In genomic region chr3:9204253-9205005, GRCh38 we compare ENCODE assay signal across 15 cellular contexts. TPM values are rescaled to one million over a fixed set of nuclear protein-coding genes. Genes with fewer than 3 reads are reported as not detected.
DNase-seq lines count a peak whose midpoint lies in the region.
"Had no signal": no experiment of that assay in that cellular context is flagged by ENCODE, and none has a peak within 500 bp of the region (broad histone marks: within the 10 kb centered on the region; RNA-seq: fewer than 3 reads in every experiment).

No MANE protein-coding gene starts in this region.

- no peak overlapping the region for H2BK12ac ChIP-seq in neuronal stem cell (ENCODE audit: low read length)

- no peak overlapping the region for H2BK120ac ChIP-seq in neuronal stem cell (ENCODE audit: low read depth, low read length)

- peak overlapping the region; percentile 79 for H3K27ac ChIP-seq in neuronal stem cell (replicated peaks; ENCODE audit: low read length)
- H3K27ac ChIP-seq: HL-60 had no signal

- peaks cover 25 to 65% of the 10 kb centered on the region in 2 donors for H3K4me1 ChIP-seq in neuronal stem cell (ENCODE audit: control insufficient read depth in 2 of 2, insufficient read depth in 1 of 2, low read depth in 1 of 2, low read length in 2 of 2)

- H4K8ac ChIP-seq in neuronal stem cell (ENCODE audit: low read depth, low read length) = no peak overlapping the region

- no peak overlapping the region for H3K4ac ChIP-seq in neuronal stem cell (ENCODE audit: low read length)

- DNase-seq in Ammon's horn (ENCODE audit: low spot score) (peak; percentile 85), SK-N-DZ (ENCODE audit: low spot score) (peak; percentile 85), hippocampal formation (lab: John Stamatoyannopoulos, UW) (peak; percentile 63 to 64), neuronal stem cell (ENCODE audit: low spot score) (peak; percentile 65), NCI-H146 treated with DMSO at 0.1 percent for 48 hours (lab: John Stamatoyannopoulos, UW; ENCODE audit: unreplicated experiment) (no peak), AML-193 (lab: John Stamatoyannopoulos, UW) (no peak), DMS 273 (lab: John Stamatoyannopoulos, UW; ENCODE audit: unreplicated experiment) (no peak), SW480 (ENCODE audit: low spot score) (no peak)
- DNase-seq: activated CD4-positive, alpha-beta T cell treated with anti-CD3 and anti-CD28 coated beads, Interleukin-2, amount 10 ng/mL, durations not matched to agents 24 days and 14 days; activated T-cell treated with anti-CD3 and anti-CD28 coated beads, Interleukin-2, amount 50 U/mL, for 48 hours; effector CD4-positive, alpha-beta T cell; NCI-H2029; Right ventricle myocardium superior; T-helper 9 cell had no signal

- no peaks in the 10 kb centered on the region for H3K27me3 ChIP-seq in neuronal stem cell (ENCODE audit: control insufficient read depth in 3 of 3, insufficient read depth in 3 of 3, low read depth in 1 of 3, low read length in 3 of 3)

- H3K14ac ChIP-seq in neuronal stem cell (ENCODE audit: low read length) = no peak overlapping the region

- H3K9ac ChIP-seq in neuronal stem cell (ENCODE audit: low read depth, low read length, poor library complexity) = no peak overlapping the region

- no peak overlapping the region for H2BK15ac ChIP-seq in neuronal stem cell (ENCODE audit: low read length)

- H3K4me3 ChIP-seq in neuronal stem cell (ENCODE audit: low read length in 2 of 2) = peak overlapping the region in 1 of 2 donors; percentile 35

- H2AFZ ChIP-seq in neuronal stem cell (ENCODE audit: low read length) = peak overlapping the region; percentile 69

- H4K91ac ChIP-seq in neuronal stem cell (ENCODE audit: low read depth, low read length, poor library complexity) = no peak overlapping the region

- no CpG with 5 or more reads among the region's 17 CpGs for WGBS in neuronal stem cell (ENCODE audit: extremely low coverage in 2 of 2, insufficient read length in 2 of 2, insufficient replicate concordance in 1 of 2), 2 donors

- H3K79me1 ChIP-seq in neuronal stem cell (ENCODE audit: low read depth, low read length) = peaks cover 2% of the 10 kb centered on the region

- H3K36me3 ChIP-seq in neuronal stem cell (replicated peaks in 1 of 2; ENCODE audit: control insufficient read depth in 2 of 2, insufficient read depth in 2 of 2, low read length in 2 of 2) = peaks cover 0 to 16% of the 10 kb centered on the region in 2 donors

- no peak overlapping the region for H3K23ac ChIP-seq in neuronal stem cell (ENCODE audit: low read depth, low read length, poor library complexity)

- no peak overlapping the region for H2BK5ac ChIP-seq in neuronal stem cell (ENCODE audit: low read length)

- H2AK5ac ChIP-seq in neuronal stem cell (ENCODE audit: low read depth, low read length) = no peak overlapping the region

- H3K18ac ChIP-seq in neuronal stem cell (ENCODE audit: low read length) = peak overlapping the region; percentile 55

- no peak overlapping the region for H3K4me2 ChIP-seq in neuronal stem cell (ENCODE audit: insufficient read depth, low read length, poor library complexity, severe bottlenecking)

- no peaks in the 10 kb centered on the region for H3K9me3 ChIP-seq in neuronal stem cell (replicated peaks in 1 of 2; ENCODE audit: control insufficient read depth in 2 of 2, insufficient read depth in 1 of 2, low read depth in 1 of 2, low read length in 2 of 2)

RNA-seq across cellular contexts. Expression of gene SRGAP3, which starts 45.0 kb away (rescaled TPM):
- 16.5 and 20.8 TPM in 2 replicates for polyA plus RNA-seq in SK-N-DZ (2014; cell fraction: cytosol; rRNA removed)
- 17.2 and 19.9 TPM in 2 replicates for polyA plus RNA-seq in SK-N-DZ (2014; cell fraction: nucleus; rRNA removed)
- 11.8 TPM for polyA plus RNA-seq in neuronal stem cell (2013, experiment 1 of 2)
- polyA plus RNA-seq in neuronal stem cell (2013, experiment 2 of 2) = 11.9 TPM

Comparison
In these comparisons a context has a peak if more than half of its experiments do, and no peak if none do; other contexts are left out.
1. DNase-seq: peak in Ammon's horn (single experiment), SK-N-DZ (single experiment), hippocampal formation (2 of 2) and neuronal stem cell (single experiment); none in NCI-H146 treated with DMSO at 0.1 percent for 48 hours (single experiment), AML-193 (0 of 2), DMS 273 (single experiment) and SW480 (single experiment).